In the genomic region with DNA sequence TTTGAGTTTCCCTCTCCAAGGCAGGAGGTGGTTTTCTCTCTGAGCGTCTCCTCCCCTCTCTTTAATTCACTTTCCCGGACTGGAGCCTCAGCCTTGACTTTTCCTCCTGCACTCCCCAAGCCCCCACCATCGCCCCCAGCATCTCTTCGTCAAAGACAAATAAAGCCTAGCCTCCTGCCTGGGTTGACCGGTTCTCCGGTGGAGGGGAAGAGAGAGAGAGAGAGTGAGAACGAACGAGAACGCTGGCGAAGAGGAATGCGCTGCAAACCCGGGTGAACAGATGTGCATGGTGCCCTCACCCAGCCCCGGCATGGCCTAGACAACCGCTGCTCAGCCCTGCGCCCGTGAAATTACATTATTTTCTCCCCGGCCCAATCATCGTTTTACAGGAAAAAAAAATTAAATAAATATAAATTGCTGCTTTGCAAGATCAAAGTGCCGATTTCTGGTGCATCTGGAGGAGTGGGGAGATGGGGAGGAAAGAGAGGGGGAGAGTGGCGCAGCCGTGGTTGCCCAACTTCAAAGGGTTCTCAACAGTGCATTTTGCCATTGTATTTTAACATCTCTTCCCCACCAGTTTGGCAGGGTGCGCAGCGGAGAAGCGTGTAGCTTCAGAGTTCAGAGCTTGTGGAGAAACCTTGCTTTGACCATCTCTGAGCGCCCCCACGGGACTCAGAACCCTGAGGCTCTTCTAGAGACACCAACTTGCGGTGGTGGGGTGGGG, we compare ENCODE assay signal across 1 cellular context.
TF ChIP-seq lines count a peak whose summit lies in the region.

No MANE protein-coding gene starts in this region.

TF ChIP-seq in WTC11, 78 proteins besides CTCF, POLR2A, EP300 and RAD21 (continued from another document):
- TF ChIP-seq, protein P1, sequence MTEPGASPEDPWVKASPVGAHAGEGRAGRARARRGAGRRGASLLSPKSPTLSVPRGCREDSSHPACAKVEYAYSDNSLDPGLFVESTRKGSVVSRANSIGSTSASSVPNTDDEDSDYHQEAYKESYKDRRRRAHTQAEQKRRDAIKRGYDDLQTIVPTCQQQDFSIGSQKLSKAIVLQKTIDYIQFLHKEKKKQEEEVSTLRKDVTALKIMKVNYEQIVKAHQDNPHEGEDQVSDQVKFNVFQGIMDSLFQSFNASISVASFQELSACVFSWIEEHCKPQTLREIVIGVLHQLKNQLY (CRISPR knock-in tag; IDR thresholded peaks at IDR 0.05), result no peak
- TF ChIP-seq GTF2I (CRISPR knock-in tag; conservative IDR thresholded peaks at IDR 0.05) (no peak), ATF3 (CRISPR knock-in tag; conservative IDR thresholded peaks at IDR 0.05) (no peak), NFE2L1 (CRISPR knock-in tag; IDR thresholded peaks at IDR 0.05) (no peak), NFYB (CRISPR knock-in tag; conservative IDR thresholded peaks at IDR 0.05; ENCODE audit: low read depth) (no peak)
- TF ChIP-seq, protein P2, sequence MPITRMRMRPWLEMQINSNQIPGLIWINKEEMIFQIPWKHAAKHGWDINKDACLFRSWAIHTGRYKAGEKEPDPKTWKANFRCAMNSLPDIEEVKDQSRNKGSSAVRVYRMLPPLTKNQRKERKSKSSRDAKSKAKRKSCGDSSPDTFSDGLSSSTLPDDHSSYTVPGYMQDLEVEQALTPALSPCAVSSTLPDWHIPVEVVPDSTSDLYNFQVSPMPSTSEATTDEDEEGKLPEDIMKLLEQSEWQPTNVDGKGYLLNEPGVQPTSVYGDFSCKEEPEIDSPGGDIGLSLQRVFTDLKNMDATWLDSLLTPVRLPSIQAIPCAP (CRISPR knock-in tag; IDR thresholded peaks at IDR 0.05), result no peak
- TF ChIP-seq, protein P3, sequence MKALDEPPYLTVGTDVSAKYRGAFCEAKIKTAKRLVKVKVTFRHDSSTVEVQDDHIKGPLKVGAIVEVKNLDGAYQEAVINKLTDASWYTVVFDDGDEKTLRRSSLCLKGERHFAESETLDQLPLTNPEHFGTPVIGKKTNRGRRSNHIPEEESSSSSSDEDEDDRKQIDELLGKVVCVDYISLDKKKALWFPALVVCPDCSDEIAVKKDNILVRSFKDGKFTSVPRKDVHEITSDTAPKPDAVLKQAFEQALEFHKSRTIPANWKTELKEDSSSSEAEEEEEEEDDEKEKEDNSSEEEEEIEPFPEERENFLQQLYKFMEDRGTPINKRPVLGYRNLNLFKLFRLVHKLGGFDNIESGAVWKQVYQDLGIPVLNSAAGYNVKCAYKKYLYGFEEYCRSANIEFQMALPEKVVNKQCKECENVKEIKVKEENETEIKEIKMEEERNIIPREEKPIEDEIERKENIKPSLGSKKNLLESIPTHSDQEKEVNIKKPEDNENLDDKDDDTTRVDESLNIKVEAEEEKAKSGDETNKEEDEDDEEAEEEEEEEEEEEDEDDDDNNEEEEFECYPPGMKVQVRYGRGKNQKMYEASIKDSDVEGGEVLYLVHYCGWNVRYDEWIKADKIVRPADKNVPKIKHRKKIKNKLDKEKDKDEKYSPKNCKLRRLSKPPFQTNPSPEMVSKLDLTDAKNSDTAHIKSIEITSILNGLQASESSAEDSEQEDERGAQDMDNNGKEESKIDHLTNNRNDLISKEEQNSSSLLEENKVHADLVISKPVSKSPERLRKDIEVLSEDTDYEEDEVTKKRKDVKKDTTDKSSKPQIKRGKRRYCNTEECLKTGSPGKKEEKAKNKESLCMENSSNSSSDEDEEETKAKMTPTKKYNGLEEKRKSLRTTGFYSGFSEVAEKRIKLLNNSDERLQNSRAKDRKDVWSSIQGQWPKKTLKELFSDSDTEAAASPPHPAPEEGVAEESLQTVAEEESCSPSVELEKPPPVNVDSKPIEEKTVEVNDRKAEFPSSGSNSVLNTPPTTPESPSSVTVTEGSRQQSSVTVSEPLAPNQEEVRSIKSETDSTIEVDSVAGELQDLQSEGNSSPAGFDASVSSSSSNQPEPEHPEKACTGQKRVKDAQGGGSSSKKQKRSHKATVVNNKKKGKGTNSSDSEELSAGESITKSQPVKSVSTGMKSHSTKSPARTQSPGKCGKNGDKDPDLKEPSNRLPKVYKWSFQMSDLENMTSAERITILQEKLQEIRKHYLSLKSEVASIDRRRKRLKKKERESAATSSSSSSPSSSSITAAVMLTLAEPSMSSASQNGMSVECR (CRISPR knock-in tag; IDR thresholded peaks at IDR 0.05; ENCODE audit: borderline replicate concordance), result no peak
